In the genomic region with DNA sequence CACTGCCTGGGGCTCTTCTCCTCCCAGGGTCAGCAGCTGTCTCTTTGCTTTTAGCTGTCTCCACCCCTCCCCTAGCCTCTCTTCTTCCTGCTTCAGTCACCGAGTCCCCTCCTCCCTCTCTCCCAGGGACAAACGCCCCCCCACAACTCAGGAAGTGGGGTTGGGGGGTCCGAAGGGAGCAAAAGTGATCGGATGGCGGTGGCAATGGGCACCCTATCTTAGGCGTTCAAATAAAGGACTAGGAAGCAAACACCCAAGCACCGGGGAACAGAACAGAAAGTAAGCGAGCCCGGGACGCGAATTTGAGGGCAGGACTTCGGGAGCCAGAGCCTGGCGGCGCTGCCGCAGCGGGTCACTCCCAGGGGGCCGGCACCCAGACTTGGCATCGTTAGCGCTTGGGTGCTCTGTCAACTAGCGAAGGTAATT, we compare ENCODE assay signal across 8 cellular contexts. TPM values are rescaled to one million over a fixed set of nuclear protein-coding genes. Genes with fewer than 3 reads are reported as not detected.
A peak's percentile ranks its signal among the peaks of the same experiment; 100 is the strongest.
DNase-seq lines count a peak whose midpoint lies in the region; ATAC-seq, FAIRE-seq and TF ChIP-seq lines count a peak whose summit lies in the region.

No MANE protein-coding gene starts in this region.

- peak overlapping the region; percentile 57 for H3K27ac Mint-ChIP-seq in Caco-2 (ENCODE audit: unreplicated experiment)
- peak overlapping the region; percentile 93 for H3K27ac Mint-ChIP-seq in activated CD4-positive, alpha-beta memory T cell treated with anti-CD3 and anti-CD28 coated beads, Interleukin-2, amount 10 ng/mL, durations not matched to agents 7 days and 5 days
- H3K27ac Mint-ChIP-seq in naive thymus-derived CD4-positive, alpha-beta T cell = peak overlapping the region; percentile 79 to 96 (median 90)

- H3K4me3 ChIP-seq in Caco-2 (ENCODE audit: low read depth, low read length) (peak overlapping the region; percentile 94), KMS-11 (IDR thresholded peaks at IDR 0.05; ENCODE audit: insufficient read depth, low read depth, low read length) (no peak overlapping the region), epithelial cell of proximal tubule (ENCODE audit: low read depth, low read length) (peak overlapping the region; percentile 94)
- H3K4me3 ChIP-seq in naive thymus-derived CD4-positive, alpha-beta T cell (ENCODE audit: low read length) = peak overlapping the region; percentile 80

- peak overlapping the region; percentile 45 for H3K27ac ChIP-seq in KMS-11
- peak overlapping the region; percentile 71 for H3K27ac ChIP-seq in naive thymus-derived CD4-positive, alpha-beta T cell (ENCODE audit: low read depth, low read length)

- CTCF ChIA-PET in Caco-2 (lab: Charles Lee) = interaction anchor here (0.6 to 1.9 kb wide), 2 partner anchors 8 to 91 kb away, joined by 3 to 5 read pairs; a partner anchor contains a TSS
- CTCF ChIA-PET in activated CD4-positive, alpha-beta memory T cell treated with anti-CD3 and anti-CD28 coated beads, Interleukin-2, amount 10 ng/mL, durations not matched to agents 7 days and 5 days (lab: Charles Lee) = interaction anchor here (0.7 to 3.3 kb wide), 8 partner anchors 12 to 152 kb away, joined by 3 to 20 read pairs (median 6); a partner anchor contains a TSS
- CTCF ChIA-PET in naive thymus-derived CD4-positive, alpha-beta T cell (lab: Charles Lee) = interaction anchor here (0.6 kb wide), 1 partner anchor 12 kb away, joined by 7 read pairs; no protein-coding TSS in a partner anchor

- no peaks in the 10 kb centered on the region for H3K27me3 Mint-ChIP-seq in Caco-2 (ENCODE audit: insufficient read depth, unreplicated experiment)
- H3K27me3 Mint-ChIP-seq in activated CD4-positive, alpha-beta memory T cell treated with anti-CD3 and anti-CD28 coated beads, Interleukin-2, amount 10 ng/mL, durations not matched to agents 7 days and 5 days = no peaks in the 10 kb centered on the region
- H3K27me3 Mint-ChIP-seq in naive thymus-derived CD4-positive, alpha-beta T cell = peaks cover 0 to 4% (median 0%) of the 10 kb centered on the region in 5 donors

- peak overlapping the region; percentile 89 for H2AFZ ChIP-seq in KMS-11 (ENCODE audit: low read depth)

- H3K36me3 ChIP-seq in Caco-2 (ENCODE audit: control insufficient read depth, insufficient read depth, low read length) (no peaks in the 10 kb centered on the region; the same call in 1 of the 2 replicates), KMS-11 (ENCODE audit: insufficient read depth) (no peaks in the 10 kb centered on the region)
- peaks cover 0 to 17% (median 0%) of the 10 kb centered on the region in 3 experiments for H3K36me3 ChIP-seq in naive thymus-derived CD4-positive, alpha-beta T cell (ENCODE audit: control insufficient read depth in 2 of 3, insufficient read depth in 3 of 3, low read length in 3 of 3)

- no peak for TF ChIP-seq CTCF in Caco-2 (IDR thresholded peaks at IDR 0.05; ENCODE audit: insufficient read depth in 1 of 2, low read depth in 1 of 2, low read length in 1 of 2, severe bottlenecking in 1 of 2, unreplicated experiment in 1 of 2)
- no peak for TF ChIP-seq CTCF in KMS-11 (conservative IDR thresholded peaks at IDR 0.05; ENCODE audit: low read depth, low read length)
- TF ChIP-seq CTCF in epithelial cell of proximal tubule (conservative IDR thresholded peaks at IDR 0.05; ENCODE audit: low read depth, low read length) = no peak

- ATAC-seq in naive thymus-derived CD4-positive, alpha-beta T cell = no peak

- DNase-seq in Caco-2 (peak in 1 of 2 experiments; percentile 49), epithelial cell of proximal tubule (ENCODE audit: low read depth) (no peak), DMS114 treated with DMSO at 0.1 percent for 48 hours (lab: John Stamatoyannopoulos, UW; ENCODE audit: unreplicated experiment) (no peak), RCC 7860 (ENCODE audit: low spot score) (no peak), SHP77 (lab: John Stamatoyannopoulos, UW) (no peak)
- peak; percentile 53 for DNase-seq in activated CD4-positive, alpha-beta memory T cell treated with anti-CD3 and anti-CD28 coated beads, Interleukin-2, amount 10 ng/mL, durations not matched to agents 7 days and 5 days
- DNase-seq in naive thymus-derived CD4-positive, alpha-beta T cell = peak in 3 of 9 donors; percentile 15 to 38 (median 26)

- FAIRE-seq in RCC 7860 (lab: Jason Lieb, UNC) = no peak

- H3K79me2 ChIP-seq in KMS-11 (ENCODE audit: insufficient read depth, low read depth) = peaks cover 35% of the 10 kb centered on the region; the same call in 1 of the 2 replicates

- intact Hi-C loops in Caco-2 (cut with micrococcal nuclease; ENCODE audit: unreplicated experiment) = no loop called here
- intact Hi-C loops in naive thymus-derived CD4-positive, alpha-beta T cell (cut with micrococcal nuclease) = loop anchor here (1.0 to 10.0 kb wide), 8 partner anchors 15 to 615 kb away; a partner anchor contains a TSS

- POLR2A ChIA-PET in Caco-2 (lab: Charles Lee) = interaction anchor here (0.6 kb wide), 1 partner anchor 12 kb away, joined by 3 read pairs; no protein-coding TSS in a partner anchor
- POLR2A ChIA-PET in activated CD4-positive, alpha-beta memory T cell treated with anti-CD3 and anti-CD28 coated beads, Interleukin-2, amount 10 ng/mL, durations not matched to agents 7 days and 5 days (lab: Charles Lee) = interaction anchor here (0.7 to 3.9 kb wide), 19 partner anchors 11 to 646 kb away, joined by 3 to 29 read pairs (median 6); a partner anchor contains a TSS
- POLR2A ChIA-PET in naive thymus-derived CD4-positive, alpha-beta T cell (lab: Charles Lee) = interaction anchor here (0.5 to 1.7 kb wide), 7 partner anchors 13 to 418 kb away, joined by 3 to 10 read pairs (median 4); no protein-coding TSS in a partner anchor

- no peaks in the 10 kb centered on the region for H3K9me3 ChIP-seq in Caco-2
- no peaks in the 10 kb centered on the region for H3K9me3 ChIP-seq in naive thymus-derived CD4-positive, alpha-beta T cell (ENCODE audit: control insufficient read depth in 2 of 3, low read length in 3 of 3)

- peaks cover 24% of the 10 kb centered on the region for H3K4me1 Mint-ChIP-seq in Caco-2 (ENCODE audit: low read depth, unreplicated experiment)
- peaks cover 53% of the 10 kb centered on the region for H3K4me1 Mint-ChIP-seq in activated CD4-positive, alpha-beta memory T cell treated with anti-CD3 and anti-CD28 coated beads, Interleukin-2, amount 10 ng/mL, durations not matched to agents 7 days and 5 days
- peaks cover 29 to 66% (median 60%) of the 10 kb centered on the region in 7 donors for H3K4me1 Mint-ChIP-seq in naive thymus-derived CD4-positive, alpha-beta T cell

- no peaks in the 10 kb centered on the region for H3K9me3 Mint-ChIP-seq in Caco-2 (ENCODE audit: unreplicated experiment)
- H3K9me3 Mint-ChIP-seq in activated CD4-positive, alpha-beta memory T cell treated with anti-CD3 and anti-CD28 coated beads, Interleukin-2, amount 10 ng/mL, durations not matched to agents 7 days and 5 days = no peaks in the 10 kb centered on the region
- no peaks in the 10 kb centered on the region for H3K9me3 Mint-ChIP-seq in naive thymus-derived CD4-positive, alpha-beta T cell

- H4K20me1 ChIP-seq in KMS-11 (ENCODE audit: insufficient read depth) = no peaks in the 10 kb centered on the region

- no peaks in the 10 kb centered on the region for H3K27me3 ChIP-seq in Caco-2 (replicated peaks; ENCODE audit: control insufficient read depth, insufficient read depth, low read length)
- no peaks in the 10 kb centered on the region for H3K27me3 ChIP-seq in KMS-11 (ENCODE audit: insufficient read depth, low read depth)
- H3K27me3 ChIP-seq in naive thymus-derived CD4-positive, alpha-beta T cell (ENCODE audit: control insufficient read depth in 2 of 2, insufficient read depth in 2 of 2, low read length in 2 of 2) = no peaks in the 10 kb centered on the region

- H3K36me3 Mint-ChIP-seq in Caco-2 (ENCODE audit: insufficient read depth, unreplicated experiment) = peaks cover 7% of the 10 kb centered on the region
- H3K36me3 Mint-ChIP-seq in activated CD4-positive, alpha-beta memory T cell treated with anti-CD3 and anti-CD28 coated beads, Interleukin-2, amount 10 ng/mL, durations not matched to agents 7 days and 5 days (ENCODE audit: low read depth) = peaks cover 17% of the 10 kb centered on the region
- peaks cover 0 to 5% (median 0%) of the 10 kb centered on the region in 5 donors for H3K36me3 Mint-ChIP-seq in naive thymus-derived CD4-positive, alpha-beta T cell

- peak overlapping the region; percentile 83 for H3K4me2 ChIP-seq in KMS-11

- H3K4me1 ChIP-seq in Caco-2 (peaks cover 26% of the 10 kb centered on the region), KMS-11 (ENCODE audit: low read depth, poor library complexity, severe bottlenecking) (peaks cover 26% of the 10 kb centered on the region)
- peaks cover 9 to 35% of the 10 kb centered on the region in 2 donors for H3K4me1 ChIP-seq in naive thymus-derived CD4-positive, alpha-beta T cell (ENCODE audit: control insufficient read depth in 2 of 2, insufficient read depth in 2 of 2, low read length in 2 of 2)

- peak overlapping the region; percentile 80 for H3K9ac ChIP-seq in KMS-11

- H3K4me3 Mint-ChIP-seq in Caco-2 (ENCODE audit: unreplicated experiment) = peak overlapping the region; percentile 86
- peak overlapping the region; percentile 94 for H3K4me3 Mint-ChIP-seq in activated CD4-positive, alpha-beta memory T cell treated with anti-CD3 and anti-CD28 coated beads, Interleukin-2, amount 10 ng/mL, durations not matched to agents 7 days and 5 days
- H3K4me3 Mint-ChIP-seq in naive thymus-derived CD4-positive, alpha-beta T cell = peak overlapping the region; percentile 91 to 97 (median 96)

- TSS peak; percentile 46 for BruUV-seq in Caco-2 (replicated peaks; lab: Mats Ljungman, UMichigan)

RNA-seq across cellular contexts. Expression of a gene that starts 1.0 kb away (rescaled TPM):
- total RNA-seq in Caco-2 (2022) = 42.1 and 50.5 TPM in 2 replicates
- 10 to 100 TPM; 54.2 to 55.1 TPM for total RNA-seq in activated CD4-positive, alpha-beta memory T cell treated with anti-CD3 and anti-CD28 coated beads, Interleukin-2, amount 10 ng/mL, durations not matched to agents 7 days and 5 days
- 69.3 and 74.4 TPM in 2 replicates for total RNA-seq in epithelial cell of proximal tubule
- total RNA-seq in naive thymus-derived CD4-positive, alpha-beta T cell = 10 to 100 TPM; 35.6 to 65.7 (median 47.7) TPM
- 1 to 10 TPM; 1.7 to 7.3 TPM for polyA plus RNA-seq in naive thymus-derived CD4-positive, alpha-beta T cell

RNA-seq across cellular contexts. Expression of a gene that starts 40.1 kb away (rescaled TPM):
- total RNA-seq in Caco-2 (2022) (28.5 and 29.4 TPM in 2 replicates), epithelial cell of proximal tubule (17.9 and 18.6 TPM in 2 replicates)
- 100 to 1,000 TPM in 1 of 2 experiments, 10 to 100 TPM in 1; 97.9 to 100 TPM for total RNA-seq in activated CD4-positive, alpha-beta memory T cell treated with anti-CD3 and anti-CD28 coated beads, Interleukin-2, amount 10 ng/mL, durations not matched to agents 7 days and 5 days
- total RNA-seq in naive thymus-derived CD4-positive, alpha-beta T cell = 10 to 100 TPM; 16.9 to 78.8 (median 22.0) TPM
- polyA plus RNA-seq in naive thymus-derived CD4-positive, alpha-beta T cell = 10 to 100 TPM in 1 of 2 donors, 1 to 10 TPM in 1; 9.6 to 21.7 TPM
